Comparison of ENCODE assay signal across 20 cellular contexts in genomic region chr4:2362286-2363055, GRCh38. TPM values are rescaled to one million over a fixed set of nuclear protein-coding genes. Genes with fewer than 3 reads are reported as not detected.
DNase-seq lines count a peak whose midpoint lies in the region; ATAC-seq and TF ChIP-seq lines count a peak whose summit lies in the region.
"Had no signal": no experiment of that assay in that cellular context is flagged by ENCODE, and none has a peak within 500 bp of the region (broad histone marks: within the 10 kb centered on the region; RNA-seq: fewer than 3 reads in every experiment).

No MANE protein-coding gene starts in this region.

- H3K9ac ChIP-seq in endodermal cell (ENCODE audit: extremely low read depth, low read length, poor library complexity, severe bottlenecking): no peak overlapping the region
- H3K9ac ChIP-seq in neural progenitor cell: no peak overlapping the region

- no peak for TF ChIP-seq CTCF in endodermal cell (conservative IDR thresholded peaks at IDR 0.05)
- TF ChIP-seq CTCF in neural progenitor cell (IDR thresholded peaks at IDR 0.05): no peak
- TF ChIP-seq CTCF in stomach (IDR thresholded peaks at IDR 0.05): no peak
- no peak for TF ChIP-seq CTCF in transverse colon (IDR thresholded peaks at IDR 0.05)

- H3K4me3 Mint-ChIP-seq in T-helper 17 cell: no peak overlapping the region
- no peak overlapping the region for H3K4me3 Mint-ChIP-seq in endodermal cell
- H3K4me3 Mint-ChIP-seq in neural progenitor cell: no peak overlapping the region
- H3K4me3 Mint-ChIP-seq: activated CD4-positive, alpha-beta T cell treated with anti-CD3 and anti-CD28 coated beads, Interleukin-2, amount 10 ng/mL, durations not matched to agents 24 days and 14 days had no signal

- H3K27ac ChIP-seq in endodermal cell (ENCODE audit: low read depth, low read length): peak overlapping the region; percentile 58
- no peak overlapping the region for H3K27ac ChIP-seq in neural progenitor cell
- H3K27ac ChIP-seq in stomach: peak overlapping the region in 4 of 5 donors; percentile 41 to 69 (median 56)
- H3K27ac ChIP-seq in transverse colon: no peak overlapping the region
- H3K27ac ChIP-seq: gastroesophageal sphincter, suprapubic skin had no signal

- TF ChIP-seq EP300 in stomach (IDR thresholded peaks at IDR 0.05): no peak
- no peak for TF ChIP-seq EP300 in transverse colon (IDR thresholded peaks at IDR 0.05; ENCODE audit: low read depth)

- H3K27ac Mint-ChIP-seq in T-helper 17 cell (peak overlapping the region; percentile 45), endodermal cell (no peak overlapping the region), neural progenitor cell (peak overlapping the region; percentile 79)
- H3K27ac Mint-ChIP-seq: activated CD4-positive, alpha-beta T cell treated with anti-CD3 and anti-CD28 coated beads, Interleukin-2, amount 10 ng/mL, durations not matched to agents 24 days and 14 days had no signal

- H3K4me3 ChIP-seq in endodermal cell (ENCODE audit: low read length) (no peak overlapping the region), neural progenitor cell (no peak overlapping the region), stomach (no peak overlapping the region), transverse colon (no peak overlapping the region)
- H3K4me3 ChIP-seq: gastroesophageal sphincter, suprapubic skin had no signal

- TF ChIP-seq POLR2A in stomach (IDR thresholded peaks at IDR 0.05) (no peak), transverse colon (IDR thresholded peaks at IDR 0.05) (no peak)

- in situ Hi-C loops in transverse colon (cut with MboI; ENCODE audit: low pct_ligation_motif_present in 1 of 4, low pct_unique_long_range_greater_than_20kb in 1 of 4, low sequenced_read_pairs in 3 of 4): no loop called here

- H3K9me3 Mint-ChIP-seq in endodermal cell (no peaks in the 10 kb centered on the region), neural progenitor cell (no peaks in the 10 kb centered on the region)
- H3K9me3 Mint-ChIP-seq: activated CD4-positive, alpha-beta T cell treated with anti-CD3 and anti-CD28 coated beads, Interleukin-2, amount 10 ng/mL, durations not matched to agents 24 days and 14 days had no signal

- no peaks in the 10 kb centered on the region for H4K20me1 ChIP-seq in neural progenitor cell (ENCODE audit: low read depth)

- H3K4me1 ChIP-seq in endodermal cell (ENCODE audit: control insufficient read depth, insufficient read depth, low read length) (no peaks in the 10 kb centered on the region), neural progenitor cell (peaks cover 6% of the 10 kb centered on the region), stomach (peaks cover 16 to 36% (median 34%) of the 10 kb centered on the region in 4 donors), transverse colon (peaks cover 4 to 16% (median 7%) of the 10 kb centered on the region in 4 donors)

- no peak overlapping the region for H2AFZ ChIP-seq in neural progenitor cell (replicated peaks)

- H3K36me3 Mint-ChIP-seq in T-helper 17 cell (ENCODE audit: low read depth) (no peaks in the 10 kb centered on the region), endodermal cell (ENCODE audit: low read depth) (no peaks in the 10 kb centered on the region), neural progenitor cell (no peaks in the 10 kb centered on the region)

- no peaks in the 10 kb centered on the region for H3K79me2 ChIP-seq in neural progenitor cell (ENCODE audit: low read depth)

- no peak overlapping the region for H3K4me2 ChIP-seq in neural progenitor cell

- no peaks in the 10 kb centered on the region for H3K27me3 Mint-ChIP-seq in T-helper 17 cell
- H3K27me3 Mint-ChIP-seq in endodermal cell (ENCODE audit: insufficient read depth): no peaks in the 10 kb centered on the region
- peaks cover 6% of the 10 kb centered on the region for H3K27me3 Mint-ChIP-seq in neural progenitor cell (ENCODE audit: insufficient read depth, low read depth)
- H3K27me3 Mint-ChIP-seq: activated CD4-positive, alpha-beta T cell treated with anti-CD3 and anti-CD28 coated beads, Interleukin-2, amount 10 ng/mL, durations not matched to agents 24 days and 14 days had no signal

- H3K27me3 ChIP-seq in endodermal cell (ENCODE audit: control insufficient read depth, insufficient read depth, low read length, poor library complexity, severe bottlenecking) (no peaks in the 10 kb centered on the region), neural progenitor cell (no peaks in the 10 kb centered on the region), stomach (no peaks in the 10 kb centered on the region), transverse colon (no peaks in the 10 kb centered on the region)
- H3K27me3 ChIP-seq: gastroesophageal sphincter, suprapubic skin had no signal

- no peaks in the 10 kb centered on the region for H3K9me3 ChIP-seq in T-helper 17 cell (ENCODE audit: control insufficient read depth, low read length, poor library complexity, severe bottlenecking)
- H3K9me3 ChIP-seq in endodermal cell (ENCODE audit: control insufficient read depth, low read length): no peaks in the 10 kb centered on the region
- H3K9me3 ChIP-seq in neural progenitor cell (ENCODE audit: low read depth): no peaks in the 10 kb centered on the region
- H3K9me3 ChIP-seq in stomach: no peaks in the 10 kb centered on the region
- H3K9me3 ChIP-seq in transverse colon: no peaks in the 10 kb centered on the region
- H3K9me3 ChIP-seq: gastroesophageal sphincter, suprapubic skin had no signal

- no peak for ATAC-seq in T-helper 17 cell
- ATAC-seq: esophagus mucosa, gastroesophageal sphincter, PC-3 had no signal

- intact Hi-C loops in stomach (cut with DNase I; ENCODE audit: low total_unique reads) (no loop called here), transverse colon (cut with DNase I; ENCODE audit: low total_unique reads) (no loop called here)

- 88 to 100% methylated on average over 3 to 15 of the region's 15 CpGs for WGBS in endodermal cell (ENCODE audit: insufficient coverage in 1 of 2, insufficient read length in 1 of 2), 2 experiments
- 84 to 90% (median 87%) methylated on average over 12 to 15 of the region's 15 CpGs for WGBS in stomach, 5 donors
- WGBS in transverse colon (ENCODE audit: low coverage in 1 of 2), 2 donors: 86% methylated on average over 14 of the region's 15 CpGs; no CpG with 5 or more reads in 1 of the 2 donors

- H3F3A ChIP-seq in neural progenitor cell (ENCODE audit: low read depth): no peaks in the 10 kb centered on the region

- H3K36me3 ChIP-seq in endodermal cell (ENCODE audit: control insufficient read depth, insufficient read depth, low read length): no peaks in the 10 kb centered on the region
- H3K36me3 ChIP-seq in neural progenitor cell: no peaks in the 10 kb centered on the region
- no peaks in the 10 kb centered on the region for H3K36me3 ChIP-seq in stomach
- H3K36me3 ChIP-seq in transverse colon: no peaks in the 10 kb centered on the region
- H3K36me3 ChIP-seq: gastroesophageal sphincter, suprapubic skin had no signal

- peaks cover 8% of the 10 kb centered on the region for H3K4me1 Mint-ChIP-seq in T-helper 17 cell
- H3K4me1 Mint-ChIP-seq in endodermal cell: peaks cover 1% of the 10 kb centered on the region
- H3K4me1 Mint-ChIP-seq in neural progenitor cell: peaks cover 28% of the 10 kb centered on the region
- H3K4me1 Mint-ChIP-seq: activated CD4-positive, alpha-beta T cell treated with anti-CD3 and anti-CD28 coated beads, Interleukin-2, amount 10 ng/mL, durations not matched to agents 24 days and 14 days had no signal

- no peak for DNase-seq in T-helper 17 cell
- peak; percentile 41 for DNase-seq in endodermal cell
- DNase-seq in neural progenitor cell (ENCODE audit: low spot score): no peak
- DNase-seq in stomach: no peak
- DNase-seq in HPDE6-E6E7 (ENCODE audit: extremely low spot score): no peak
- no peak for DNase-seq in transverse colon
- no peak for DNase-seq in activated gamma-delta T cell treated with Interleukin-2 at 50 U/mL for 16 hours
- DNase-seq: activated CD4-positive, alpha-beta T cell treated with anti-CD3 and anti-CD28 coated beads, Interleukin-2, amount 10 ng/mL, durations not matched to agents 24 days and 14 days; Kasumi-1; kidney glomerular epithelial cell; NCI-H187 treated with DMSO at 0.1 percent for 48 hours; NCI-H2227 treated with DMSO at 0.1 percent for 48 hours; PC-3; SIG-M5 had no signal

RNA-seq across cellular contexts. Expression of gene ZFYVE28, which starts 56.0 kb away (rescaled TPM):
- total RNA-seq in T-helper 17 cell (10 to 100 TPM; 49.4 to 63.6 TPM), endodermal cell (1 to 10 TPM in 1 of 2 donors, under 1 TPM in 1; 0.73 to 1.6 TPM), neural progenitor cell (ENCODE audit: low replicate concordance) (0.39 and 0.93 TPM in 2 replicates), stomach (10 to 100 TPM in 3 of 5 donors, 1 to 10 TPM in 2; 5.1 to 88.8 (median 16.9) TPM), transverse colon (100 to 1,000 TPM in 1 of 4 donors, 10 to 100 TPM in 3; 44.8 to 110 (median 69.6) TPM)
- 0.32 TPM for polyA plus RNA-seq in endodermal cell (2013, experiment 1 of 2)
- 0.29 TPM for polyA plus RNA-seq in endodermal cell (2013, experiment 2 of 2)
- 1 to 10 TPM; 4.9 to 6.5 (median 5.3) TPM for polyA plus RNA-seq in stomach

RNA-seq across cellular contexts. Expression of gene CFAP99, which starts 56.3 kb away (rescaled TPM):
- total RNA-seq in T-helper 17 cell (under 1 TPM; 0.32 to 0.63 TPM), endodermal cell (not detected), neural progenitor cell (ENCODE audit: low replicate concordance) (not detected in 2 replicates), stomach (1 to 10 TPM in 1 of 5 donors, under 1 TPM in 2, not detected in 2; 0.45 to 1.4 (median 0.92) TPM), transverse colon (under 1 TPM in 3 of 4 donors, not detected in 1; 0.32 to 0.82 (median 0.60) TPM)
- not detected for polyA plus RNA-seq in endodermal cell (2013, experiment 1 of 2)
- not detected for polyA plus RNA-seq in endodermal cell (2013, experiment 2 of 2)
- under 1 TPM in 2 of 3 donors, not detected in 1; 0.05 to 0.62 TPM for polyA plus RNA-seq in stomach
- total RNA-seq: activated CD4-positive, alpha-beta T cell treated with anti-CD3 and anti-CD28 coated beads, Interleukin-2, amount 10 ng/mL, durations not matched to agents 24 days and 14 days; gastroesophageal sphincter; H4; PC-3; suprapubic skin; T-helper 1 cell treated with Interleukin-12 subunit alpha and Interleukin-12 subunit beta and Interleukin-4 antibody, amounts not matched to agents 30 ng/mL and 1 ng/mL, for 36 hours had no signal
- polyA plus RNA-seq: neural cell had no signal

Comparison
In these comparisons a context has a peak if more than half of its experiments do, and no peak if none do; other contexts are left out.
1. H3K27ac ChIP-seq: peak in endodermal cell (single experiment) and stomach (4 of 5); none in neural progenitor cell (single experiment) and transverse colon (0 of 4).